In the genomic region with DNA sequence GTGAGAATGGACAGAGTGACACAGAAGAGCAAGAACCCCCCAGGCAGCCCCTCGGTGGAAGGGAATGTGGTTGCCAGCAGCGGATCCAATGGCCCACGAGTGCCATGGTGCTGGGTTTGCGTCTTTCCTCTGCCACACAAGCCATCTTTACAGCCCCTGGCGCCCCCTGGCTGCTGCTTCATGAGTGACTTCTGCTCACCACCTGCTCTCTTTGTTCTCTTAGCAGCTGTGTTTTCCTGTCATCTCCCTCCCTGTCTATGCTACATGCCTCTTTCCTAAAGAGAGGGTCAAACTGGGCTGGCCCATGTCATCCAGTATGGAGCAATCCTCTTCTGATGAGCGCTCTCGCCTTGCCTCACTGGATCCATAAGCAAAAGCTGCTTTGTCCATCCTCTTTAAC, we compare ENCODE assay signal across 8 cellular contexts.
DNase-seq lines count a peak whose midpoint lies in the region; ATAC-seq lines count a peak whose summit lies in the region.

No MANE protein-coding gene starts in this region.

- H3K4me1 Mint-ChIP-seq in effector memory CD8-positive, alpha-beta T cell (ENCODE audit: low read depth in 2 of 2): no peaks in the 10 kb centered on the region

- H3K36me3 Mint-ChIP-seq in effector memory CD8-positive, alpha-beta T cell (ENCODE audit: insufficient read depth): no peaks in the 10 kb centered on the region

- no peaks in the 10 kb centered on the region for H3K36me3 ChIP-seq in MG63

- H3K9me3 Mint-ChIP-seq in effector memory CD8-positive, alpha-beta T cell: no peaks in the 10 kb centered on the region

- H3K27me3 ChIP-seq in MG63: no peaks in the 10 kb centered on the region

- H3K27ac Mint-ChIP-seq in effector memory CD8-positive, alpha-beta T cell: no peak overlapping the region

- peak; percentile 32 for DNase-seq in activated CD4-positive, CD25-positive, alpha-beta regulatory T cell treated with anti-CD3 and anti-CD28 coated beads, Interleukin-2, amount 50 U/mL, for 72 hours
- DNase-seq in MG63 (peak; percentile 27), hippocampal formation (lab: John Stamatoyannopoulos, UW) (peak; percentile 11 to 36)
- peak; percentile 62 for DNase-seq in activated CD4-positive, alpha-beta T cell treated with anti-CD3 and anti-CD28 coated beads for 48 hours
- peak; percentile 23 to 25 for DNase-seq in stimulated activated CD4-positive, alpha-beta T cell treated with anti-CD3 and anti-CD28 coated beads, Interleukin-4, amount 100 ng/mL, for 48 hours (ENCODE audit: low read depth in 2 of 2)
- DNase-seq in effector memory CD8-positive, alpha-beta T cell: no peak

- H3K27me3 Mint-ChIP-seq in effector memory CD8-positive, alpha-beta T cell: peaks cover 37 to 53% of the 10 kb centered on the region in 2 donors

- H3K9me3 ChIP-seq in MG63: no peaks in the 10 kb centered on the region

- no peak for ATAC-seq in activated CD4-positive, CD25-positive, alpha-beta regulatory T cell treated with anti-CD3 and anti-CD28 coated beads, Interleukin-2, amount 50 U/mL, for 24 hours
- no peak for ATAC-seq in effector memory CD8-positive, alpha-beta T cell (replicated peaks)
- no peak for ATAC-seq in GM18907 (IDR thresholded peaks at IDR 0.05; ENCODE audit: unreplicated experiment)

- H3K4me3 Mint-ChIP-seq in effector memory CD8-positive, alpha-beta T cell: no peak overlapping the region

- H3K4me3 ChIP-seq in MG63: no peak overlapping the region

Comparison
In these comparisons a context has a peak if more than half of its experiments do, and no peak if none do; other contexts are left out.
1. DNase-seq: peak in activated CD4-positive, CD25-positive, alpha-beta regulatory T cell treated with anti-CD3 and anti-CD28 coated beads, Interleukin-2, amount 50 U/mL, for 72 hours (single experiment), MG63 (single experiment), activated CD4-positive, alpha-beta T cell treated with anti-CD3 and anti-CD28 coated beads for 48 hours (single experiment), hippocampal formation (2 of 2) and stimulated activated CD4-positive, alpha-beta T cell treated with anti-CD3 and anti-CD28 coated beads, Interleukin-4, amount 100 ng/mL, for 48 hours (2 of 2); none in effector memory CD8-positive, alpha-beta T cell (0 of 3).